ENCODE assay signal across 1 cellular context in genomic region chr10:2948127-2948854, GRCh38.
TF ChIP-seq lines count a peak whose summit lies in the region.

No MANE protein-coding gene starts in this region.

TF ChIP-seq in GM12878, 131 proteins besides CTCF, POLR2A, EP300 and RAD21 (continued from another document):
- TF ChIP-seq SMAD1 (IDR thresholded peaks at IDR 0.05; ENCODE audit: low read depth, partially characterized antibody) = no peak
- no peak for TF ChIP-seq ZNF274 (IDR thresholded peaks at IDR 0.05; ENCODE audit: insufficient read depth, insufficient read length)
- TF ChIP-seq SMARCA5 (IDR thresholded peaks at IDR 0.05) = no peak
- no peak for TF ChIP-seq MXI1 (IDR thresholded peaks at IDR 0.05; ENCODE audit: low read depth, low read length)
- TF ChIP-seq HDAC6 (IDR thresholded peaks at IDR 0.05; ENCODE audit: unreplicated experiment) = no peak
- no peak for TF ChIP-seq RCOR1 (conservative IDR thresholded peaks at IDR 0.05; ENCODE audit: low read depth, low read length)
- no peak for TF ChIP-seq CEBPZ (IDR thresholded peaks at IDR 0.05; ENCODE audit: low read depth, low read length)
- TF ChIP-seq SIX5 (IDR thresholded peaks at IDR 0.05; ENCODE audit: low read depth, low read length, severe bottlenecking) = no peak
- no peak for TF ChIP-seq TCF7 (IDR thresholded peaks at IDR 0.05; ENCODE audit: borderline replicate concordance)
- TF ChIP-seq CBFB (IDR thresholded peaks at IDR 0.05; ENCODE audit: low read depth) = no peak
- TF ChIP-seq ATF7 (IDR thresholded peaks at IDR 0.05; ENCODE audit: low read depth) = peak; percentile 62
- peak; percentile 98 for TF ChIP-seq RELB (IDR thresholded peaks at IDR 0.05; ENCODE audit: low read depth)
- no peak for TF ChIP-seq KDM1A (IDR thresholded peaks at IDR 0.05; ENCODE audit: borderline replicate concordance)
- peak; percentile 51 to 52; a peak in 2 of 4 replicates for TF ChIP-seq IKZF2 (IDR thresholded peaks at IDR 0.05)
- TF ChIP-seq ZNF24 (IDR thresholded peaks at IDR 0.05) = no peak
- TF ChIP-seq ZNF687 (IDR thresholded peaks at IDR 0.05) = no peak
- no peak for TF ChIP-seq ZBTB11 (CRISPR knock-in tag; IDR thresholded peaks at IDR 0.05)
- peak; percentile 86 for TF ChIP-seq RUNX3 (IDR thresholded peaks at IDR 0.05; ENCODE audit: low read length)
- TF ChIP-seq PAX5 (IDR thresholded peaks at IDR 0.05; ENCODE audit: borderline replicate concordance, low read depth, low read length) = 0 out of 2 replicates have a peak, but pooled peaks have one; percentile 41
- TF ChIP-seq ZZZ3 (IDR thresholded peaks at IDR 0.05; ENCODE audit: control insufficient read depth, insufficient read length, low read depth) = no peak
- TF ChIP-seq MTA2 (IDR thresholded peaks at IDR 0.05; ENCODE audit: low read depth) = peak; percentile 84
- peak; percentile 91 for TF ChIP-seq DPF2 (IDR thresholded peaks at IDR 0.05)
- peak; percentile 71 for TF ChIP-seq NFIC (IDR thresholded peaks at IDR 0.05; ENCODE audit: low read depth, low read length)
- peak; percentile 90; the same call in 1 of the 2 replicates for TF ChIP-seq ZNF217 (IDR thresholded peaks at IDR 0.05)
- TF ChIP-seq MAX (IDR thresholded peaks at IDR 0.05; ENCODE audit: low read depth, low read length) = no peak
- peak; percentile 92 for TF ChIP-seq JUNB (IDR thresholded peaks at IDR 0.05)
- TF ChIP-seq TAF1 (IDR thresholded peaks at IDR 0.05; ENCODE audit: borderline replicate concordance, low read depth, low read length) = no peak
- TF ChIP-seq NRF1 (conservative IDR thresholded peaks at IDR 0.05; ENCODE audit: low read depth, low read length) = no peak
- no peak for TF ChIP-seq PBX3 (IDR thresholded peaks at IDR 0.05; ENCODE audit: insufficient replicate concordance, low read depth, low read length)
- no peak; the same call in 1 of the 2 replicates for TF ChIP-seq ZBTB40 (IDR thresholded peaks at IDR 0.05; ENCODE audit: borderline replicate concordance)
- no peak for TF ChIP-seq ZNF207 (IDR thresholded peaks at IDR 0.05; ENCODE audit: borderline replicate concordance)
- no peak for TF ChIP-seq RAD51 (IDR thresholded peaks at IDR 0.05)
- no peak for TF ChIP-seq CREB1 (IDR thresholded peaks at IDR 0.05; ENCODE audit: low read depth)
